8 cellular contexts compared by ENCODE assay signal in the genomic region with DNA sequence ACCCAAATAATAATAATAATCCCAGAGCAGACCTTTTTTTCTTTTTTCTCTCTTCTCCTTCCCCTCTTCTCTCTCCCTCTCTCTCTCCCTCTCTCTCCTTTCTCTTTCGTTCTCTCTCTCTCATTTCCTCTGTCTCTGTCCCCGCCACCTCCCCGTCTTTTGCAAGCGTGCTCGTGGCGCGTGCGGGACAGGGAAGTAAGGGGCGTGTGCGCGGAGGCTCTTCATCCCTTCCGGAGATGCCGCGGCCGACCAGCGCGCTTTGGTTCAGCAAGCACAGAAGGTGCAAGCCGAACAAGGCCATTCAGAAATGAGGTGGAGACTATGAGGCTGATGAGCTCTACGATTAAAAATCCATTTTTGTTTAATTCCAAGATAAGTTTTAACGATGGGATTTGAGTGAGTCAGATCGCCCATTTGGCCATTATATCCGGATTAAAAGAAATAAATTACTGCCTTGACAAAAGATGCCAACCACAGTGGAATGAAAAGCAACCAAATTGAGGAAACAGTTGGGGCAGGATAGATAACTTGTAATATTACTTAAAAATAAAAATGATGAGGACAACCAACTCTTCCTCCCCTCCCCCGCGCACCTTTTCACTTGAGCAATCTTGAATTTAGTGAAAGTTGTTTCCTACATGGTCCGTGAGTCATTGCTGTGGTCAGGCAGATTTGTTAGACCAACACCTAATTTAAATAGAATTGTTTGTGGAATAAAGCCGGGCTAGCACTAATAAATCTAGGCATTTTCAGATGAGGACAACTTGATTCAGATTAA. TPM values are rescaled to one million over a fixed set of nuclear protein-coding genes. Genes with fewer than 3 reads are reported as not detected.
DNase-seq lines count a peak whose midpoint lies in the region; ATAC-seq and TF ChIP-seq lines count a peak whose summit lies in the region.

No MANE protein-coding gene starts in this region.

- peaks cover 76% of the 10 kb centered on the region for H3K4me1 ChIP-seq in lower lobe of right lung

- peak; percentile 30 to 36 for ATAC-seq in activated CD4-positive, CD25-positive, alpha-beta regulatory T cell treated with anti-CD3 and anti-CD28 coated beads, Interleukin-2, amount 50 U/mL, for 24 hours
- ATAC-seq in lower lobe of right lung, result peak; percentile 65 to 75

- H3K36me3 ChIP-seq in lower lobe of right lung, result no peaks in the 10 kb centered on the region

- DNase-seq in Ammon's horn (ENCODE audit: low spot score) (peak; percentile 47), HuH-7 (ENCODE audit: low spot score) (peak; percentile 37), coronary artery (ENCODE audit: low spot score) (no peak), lower lobe of right lung (peak; percentile 88), NCI-H1694 treated with DMSO at 0.1 percent for 48 hours (lab: John Stamatoyannopoulos, UW) (no peak), NCI-H1105 (lab: John Stamatoyannopoulos, UW) (no peak)
- DNase-seq in stimulated activated CD8-positive, alpha-beta memory T cell treated with anti-CD3 and anti-CD28 coated beads, Interleukin-12 subunit alpha, Interleukin-12 subunit beta, amount 100 ng/mL, for 4 hours (ENCODE audit: low read depth), result peak; percentile 17

- peak overlapping the region; percentile 98 to 99 for H3K27ac ChIP-seq in coronary artery
- peak overlapping the region; percentile 94 for H3K27ac ChIP-seq in lower lobe of right lung

- intact Hi-C loops in lower lobe of right lung (cut with DNase I), result no loop called here

- H3K27me3 ChIP-seq in lower lobe of right lung (ENCODE audit: low read depth), result no peaks in the 10 kb centered on the region

- no peaks in the 10 kb centered on the region for H3K9me3 ChIP-seq in lower lobe of right lung

- TF ChIP-seq CTCF in coronary artery (IDR thresholded peaks at IDR 0.05) (no peak), lower lobe of right lung (IDR thresholded peaks at IDR 0.05) (no peak)

- H3K4me3 ChIP-seq in coronary artery, result peak overlapping the region; percentile 89
- peak overlapping the region; percentile 75 for H3K4me3 ChIP-seq in lower lobe of right lung

RNA-seq across cellular contexts. Expression of gene AMIGO2, which starts 1.2 kb away (rescaled TPM):
- total RNA-seq in lower lobe of right lung, result 40.2 TPM

RNA-seq across cellular contexts. Expression of gene PCED1B, which starts 1.5 kb away (rescaled TPM):
- total RNA-seq in lower lobe of right lung, result 13.4 TPM

Comparison
In these comparisons a context has a peak if more than half of its experiments do, and no peak if none do; other contexts are left out.
1. DNase-seq: peak in Ammon's horn (single experiment), HuH-7 (single experiment), lower lobe of right lung (single experiment) and stimulated activated CD8-positive, alpha-beta memory T cell treated with anti-CD3 and anti-CD28 coated beads, Interleukin-12 subunit alpha, Interleukin-12 subunit beta, amount 100 ng/mL, for 4 hours (single experiment); none in coronary artery (single experiment), NCI-H1694 treated with DMSO at 0.1 percent for 48 hours (single experiment) and NCI-H1105 (single experiment).